2 cellular contexts compared by ENCODE assay signal in genomic region chr2:30283931-30284565, GRCh38.
A peak's percentile ranks its signal among the peaks of the same experiment; 100 is the strongest.
TF ChIP-seq lines count a peak whose summit lies in the region.

No MANE protein-coding gene starts in this region.

TF ChIP-seq in K562, 482 proteins besides CTCF, POLR2A, EP300 and RAD21 (continued from another document and continues in another):
- peak; percentile 63; the same call in 1 of the 2 replicates for TF ChIP-seq L3MBTL2 (IDR thresholded peaks at IDR 0.05)
- TF ChIP-seq KAT8 (IDR thresholded peaks at IDR 0.05; ENCODE audit: low read depth) = no peak
- no peak for TF ChIP-seq ZNF696 (CRISPR knock-in tag; conservative IDR thresholded peaks at IDR 0.05)
- no peak for TF ChIP-seq ARID3B (CRISPR knock-in tag; IDR thresholded peaks at IDR 0.05; ENCODE audit: borderline replicate concordance)
- no peak for TF ChIP-seq NR2C2 (CRISPR knock-in tag; IDR thresholded peaks at IDR 0.05)
- peak; percentile 63 for TF ChIP-seq NR2C2 (tag; IDR thresholded peaks at IDR 0.05)
- no peak for TF ChIP-seq ZNF583 (CRISPR knock-in tag; IDR thresholded peaks at IDR 0.05)
- no peak for TF ChIP-seq HMGXB4 (CRISPR knock-in tag; IDR thresholded peaks at IDR 0.05)
- no peak for TF ChIP-seq MCM5 (IDR thresholded peaks at IDR 0.05; ENCODE audit: low read depth)
- peak; percentile 89 for TF ChIP-seq EGR1 (conservative IDR thresholded peaks at IDR 0.05)
- no peak for TF ChIP-seq NCOA6 (IDR thresholded peaks at IDR 0.05)
- TF ChIP-seq ZNF449 (CRISPR knock-in tag; IDR thresholded peaks at IDR 0.05) = no peak
- no peak for TF ChIP-seq MAZ (CRISPR knock-in tag; conservative IDR thresholded peaks at IDR 0.05 in 1 of 2, IDR thresholded peaks at IDR 0.05 in 1 of 2)
- TF ChIP-seq NCOA1 (IDR thresholded peaks at IDR 0.05; ENCODE audit: low read depth) = peak; percentile 84
- TF ChIP-seq NRF1 (conservative IDR thresholded peaks at IDR 0.05 in 1 of 2, IDR thresholded peaks at IDR 0.05 in 1 of 2) = peak in 1 of 2 experiments; percentile 21; a peak in 1 of 4 replicates
- TF ChIP-seq, protein P1, sequence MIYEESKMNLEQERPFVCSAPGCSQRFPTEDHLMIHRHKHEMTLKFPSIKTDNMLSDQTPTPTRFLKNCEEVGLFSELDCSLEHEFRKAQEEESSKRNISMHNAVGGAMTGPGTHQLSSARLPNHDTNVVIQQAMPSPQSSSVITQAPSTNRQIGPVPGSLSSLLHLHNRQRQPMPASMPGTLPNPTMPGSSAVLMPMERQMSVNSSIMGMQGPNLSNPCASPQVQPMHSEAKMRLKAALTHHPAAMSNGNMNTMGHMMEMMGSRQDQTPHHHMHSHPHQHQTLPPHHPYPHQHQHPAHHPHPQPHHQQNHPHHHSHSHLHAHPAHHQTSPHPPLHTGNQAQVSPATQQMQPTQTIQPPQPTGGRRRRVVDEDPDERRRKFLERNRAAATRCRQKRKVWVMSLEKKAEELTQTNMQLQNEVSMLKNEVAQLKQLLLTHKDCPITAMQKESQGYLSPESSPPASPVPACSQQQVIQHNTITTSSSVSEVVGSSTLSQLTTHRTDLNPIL (CRISPR knock-in tag; IDR thresholded peaks at IDR 0.05) = no peak
- peak; percentile 65; the same call in 1 of the 2 replicates for TF ChIP-seq MAFK (IDR thresholded peaks at IDR 0.05; ENCODE audit: low read length)
- no peak for TF ChIP-seq ZNF124 (CRISPR knock-in tag; IDR thresholded peaks at IDR 0.05)
- no peak for TF ChIP-seq SMARCC2 (IDR thresholded peaks at IDR 0.05; ENCODE audit: low read depth)
- no peak for TF ChIP-seq GTF2E2 (tag; IDR thresholded peaks at IDR 0.05)
- TF ChIP-seq CREB1 (IDR thresholded peaks at IDR 0.05) = peak; percentile 92
- peak; percentile 75; the same call in 1 of the 2 replicates for TF ChIP-seq CREB1 (CRISPR knock-in tag; IDR thresholded peaks at IDR 0.05)
- no peak for TF ChIP-seq SRF (CRISPR knock-in tag; IDR thresholded peaks at IDR 0.05)
- TF ChIP-seq, protein P2, sequence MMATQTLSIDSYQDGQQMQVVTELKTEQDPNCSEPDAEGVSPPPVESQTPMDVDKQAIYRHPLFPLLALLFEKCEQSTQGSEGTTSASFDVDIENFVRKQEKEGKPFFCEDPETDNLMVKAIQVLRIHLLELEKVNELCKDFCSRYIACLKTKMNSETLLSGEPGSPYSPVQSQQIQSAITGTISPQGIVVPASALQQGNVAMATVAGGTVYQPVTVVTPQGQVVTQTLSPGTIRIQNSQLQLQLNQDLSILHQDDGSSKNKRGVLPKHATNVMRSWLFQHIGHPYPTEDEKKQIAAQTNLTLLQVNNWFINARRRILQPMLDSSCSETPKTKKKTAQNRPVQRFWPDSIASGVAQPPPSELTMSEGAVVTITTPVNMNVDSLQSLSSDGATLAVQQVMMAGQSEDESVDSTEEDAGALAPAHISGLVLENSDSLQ (IDR thresholded peaks at IDR 0.05) = peak; percentile 80
- 0 out of 2 replicates have a peak, but pooled peaks have one; percentile 47 for TF ChIP-seq DPF2 (IDR thresholded peaks at IDR 0.05)
- no peak for TF ChIP-seq FOXP1 (CRISPR knock-in tag; IDR thresholded peaks at IDR 0.05)
- no peak for TF ChIP-seq TBP (optimal IDR thresholded peaks at IDR 0.05; ENCODE audit: low read depth, low read length)
- TF ChIP-seq ATF7 (IDR thresholded peaks at IDR 0.05) = peak; percentile 86; the same call in 1 of the 2 replicates
- TF ChIP-seq GATAD2B (IDR thresholded peaks at IDR 0.05; ENCODE audit: borderline replicate concordance) = no peak
- peak; percentile 78 for TF ChIP-seq MTA3 (IDR thresholded peaks at IDR 0.05; ENCODE audit: borderline replicate concordance)

TF ChIP-seq in HEK293T, 16 proteins besides CTCF, POLR2A, EP300 and RAD21 (continued from another document):
- TF ChIP-seq, protein P2 (IDR thresholded peaks at IDR 0.05) = no peak
- no peak for TF ChIP-seq FOXA1 (IDR thresholded peaks at IDR 0.05)
- TF ChIP-seq L3MBTL2 (conservative IDR thresholded peaks at IDR 0.05) = no peak
- TF ChIP-seq NFRKB (IDR thresholded peaks at IDR 0.05) = no peak
- TF ChIP-seq BHLHE40 (IDR thresholded peaks at IDR 0.05; ENCODE audit: borderline replicate concordance) = no peak
